26 cellular contexts compared by ENCODE assay signal in genomic region chr11:131121934-131122333, GRCh38.
"Had no signal": no experiment of that assay in that cellular context is flagged by ENCODE, and none has a peak within 500 bp of the region (broad histone marks: within the 10 kb centered on the region; RNA-seq: fewer than 3 reads in every experiment).

No MANE protein-coding gene starts in this region.

- FAIRE-seq: HepG2, K562 had no signal

- H3K4me1 Mint-ChIP-seq: T-cell had no signal

- H3K4me2 ChIP-seq: KMS-11, SK-N-SH had no signal

- H3K27ac Mint-ChIP-seq: T-cell had no signal

- H3K4me3 ChIP-seq: K562 had no signal

- H3K4me3 Mint-ChIP-seq: T-cell had no signal

- H3K27ac ChIP-seq: KMS-11, RWPE1 had no signal

- ATAC-seq: HepG2, K562, Panc1, PC-3, T-cell had no signal

- H3K27me3 Mint-ChIP-seq: T-cell had no signal

- DNase-seq: IMR-90; Kasumi-1; MM.1S; NCI-H1092 treated with DMSO at 0.1 percent for 48 hours; NCI-H1436; NCI-H187; NCI-H2029; NCI-H2081 treated with DMSO at 0.1 percent for 48 hours; NCI-H2171; NCI-H226; NCI-H446; NCI-H510A; NCI-H524 treated with DMSO at 0.1 percent for 48 hours; NCI-H69; NCI-H774; NK-92 treated with Interleukin-12 subunit alpha and Interleukin-12 subunit beta, amount 100 ng/mL, for 24 hours; PC-3; SHP77; SK-N-SH; SW 1271; T-cell had no signal

- H3K9ac ChIP-seq: KMS-11, SK-N-SH had no signal

- H3K36me3 Mint-ChIP-seq: T-cell had no signal
